9 cellular contexts compared by ENCODE assay signal in the genomic region with DNA sequence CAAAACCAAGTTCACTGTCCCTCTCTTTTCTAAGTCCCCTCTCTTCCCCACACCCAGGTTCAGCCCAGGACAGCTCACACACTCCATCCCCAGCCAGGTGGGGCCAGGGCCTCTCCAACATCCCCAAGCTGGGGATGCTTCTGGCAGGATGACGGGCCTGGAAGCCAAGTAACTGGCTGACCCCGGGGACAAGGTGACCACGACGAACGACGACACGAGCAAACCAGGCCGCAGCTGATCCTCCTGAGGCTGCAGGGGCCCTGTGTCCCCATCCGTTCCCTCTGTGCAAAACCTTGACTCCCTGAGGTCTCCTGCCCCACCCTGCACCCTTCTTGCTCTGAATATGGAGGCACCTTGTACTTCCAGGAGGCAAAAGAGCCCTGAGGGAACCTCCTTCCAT. TPM values are rescaled to one million over a fixed set of nuclear protein-coding genes. Genes with fewer than 3 reads are reported as not detected.
"Had no signal": no experiment of that assay in that cellular context is flagged by ENCODE, and none has a peak within 500 bp of the region (broad histone marks: within the 10 kb centered on the region; RNA-seq: fewer than 3 reads in every experiment).

No MANE protein-coding gene starts in this region.

- H3K4me3 ChIP-seq: GM12878 had no signal

- FAIRE-seq: G401.6, GM12878, GM12891, GM12892, GM18507, GM19239 had no signal

- ATAC-seq: GM12878 had no signal

- DNase-seq: GDM1, GF-D8 had no signal

RNA-seq across cellular contexts. Expression of a gene that starts 11.6 kb away (rescaled TPM):
- total RNA-seq: G401 had no signal

RNA-seq across cellular contexts. Expression of a gene that starts 26.4 kb away (rescaled TPM):
- total RNA-seq: G401 had no signal
